In genomic region chr6:7446644-7447325, GRCh38 we compare ENCODE assay signal across 1 cellular context.
TF ChIP-seq lines count a peak whose summit lies in the region.

No MANE protein-coding gene starts in this region.

TF ChIP-seq in HCT116, 20 proteins besides CTCF, POLR2A, EP300 and RAD21 (continued from another document):
- TF ChIP-seq MAX (IDR thresholded peaks at IDR 0.05), result no peak
